8 cellular contexts compared by ENCODE assay signal in genomic region chr6:31271641-31272357, GRCh38. TPM values are rescaled to one million over a fixed set of nuclear protein-coding genes. Genes with fewer than 3 reads are reported as not detected.
DNase-seq lines count a peak whose midpoint lies in the region; ATAC-seq, FAIRE-seq and TF ChIP-seq lines count a peak whose summit lies in the region.

Gene HLA-C, minus strand, starts transcription at chr6:31272092. Its CDS starts 21 bp downstream, at chr6:31272071.

- peaks cover 23% of the 10 kb centered on the region for H3K27me3 ChIP-seq in BE2C
- H3K27me3 ChIP-seq in HepG2 (ENCODE audit: control insufficient read depth in 1 of 2, insufficient read depth in 2 of 2, low read length in 2 of 2): peaks cover 0 to 7% of the 10 kb centered on the region in 2 experiments; a peak in 3 of 5 replicates

- H3K36me3 ChIP-seq in BE2C (no peaks in the 10 kb centered on the region), HepG2 (replicated peaks in 1 of 2; ENCODE audit: control insufficient read depth in 1 of 2, insufficient read depth in 2 of 2, low read length in 2 of 2) (peaks cover 1 to 4% of the 10 kb centered on the region in 2 experiments; a peak in 1 of 5 replicates)

- intact Hi-C loops in HepG2 (cut with micrococcal nuclease; ENCODE audit: unreplicated experiment): loop anchor here (2.0 kb wide), 3 partner anchors 63 to 95 kb away; no protein-coding TSS in a partner anchor

- no peaks in the 10 kb centered on the region for H3K4me1 ChIP-seq in BE2C
- peaks cover 9% of the 10 kb centered on the region for H3K4me1 ChIP-seq in HepG2 (ENCODE audit: insufficient read depth, low read length)

- H4K20me1 ChIP-seq in HepG2 (ENCODE audit: insufficient read depth, low read length): no peaks in the 10 kb centered on the region

- peak; percentile 81 for ATAC-seq in HG03442 (IDR thresholded peaks at IDR 0.05; ENCODE audit: unreplicated experiment)
- ATAC-seq in HepG2: peak; percentile 98

- TF ChIP-seq CTCF in BE2C (IDR thresholded peaks at IDR 0.05; ENCODE audit: low read depth, low read length) (no peak), HepG2 (CRISPR knock-in tag; IDR thresholded peaks at IDR 0.05) (no peak; the same call in 1 of the 2 replicates)

- peak within 1 kb of the TSS; percentile 35 for H3K27ac ChIP-seq in HepG2 (ENCODE audit: extremely low read length, insufficient read depth, low read length)

- FAIRE-seq in HepG2 (lab: Jason Lieb, UNC): peak; percentile 90

- TF ChIP-seq EP300 in HepG2 (IDR thresholded peaks at IDR 0.05; ENCODE audit: low read depth in 2 of 2, low read length in 2 of 2) (no peak), HepG2 (CRISPR knock-in tag; IDR thresholded peaks at IDR 0.05; ENCODE audit: borderline replicate concordance) (no peak)

- no peaks in the 10 kb centered on the region for H3K79me2 ChIP-seq in HepG2 (ENCODE audit: insufficient read depth, low read length)

- H3K4me2 ChIP-seq in HepG2 (ENCODE audit: low read depth, low read length): peak within 1 kb of the TSS; percentile 90

- DNase-seq in BE2C (peak; percentile 83), GM19238 (ENCODE audit: insufficient read length, low spot score) (peak; percentile 85), NCI-H526 treated with DMSO at 0.1 percent for 48 hours (lab: John Stamatoyannopoulos, UW) (peak; percentile 93), dermis microvascular lymphatic vessel endothelial cell (ENCODE audit: low read depth in 2 of 2) (peak; percentile 91 to 96), HepG2 (ENCODE audit: low spot score) (peak; percentile 95)
- peak; percentile 85 to 88 for DNase-seq in activated CD4-positive, alpha-beta T cell treated with anti-CD3 and anti-CD28 coated beads, Interleukin-2, amount 50 U/mL, for 4 hours
- peak; percentile 74 for DNase-seq in stimulated activated CD4-positive, alpha-beta T cell treated with anti-CD3 and anti-CD28 coated beads, Interleukin-2, amount 100 ng/mL, for 48 hours

- peak within 1 kb of the TSS; percentile 65 for H3K9ac ChIP-seq in HepG2 (ENCODE audit: insufficient read depth, low read depth, low read length)

- TSS peak; percentile 83 for BruUV-seq in HepG2 (replicated peaks; lab: Mats Ljungman, UMichigan)

- CTCF ChIA-PET in HepG2 (lab: Yijun Ruan, JAX; ENCODE audit: low intra/inter-chr PET ratio, low total read pairs): no interaction called here

- no peak for TF ChIP-seq RAD21 in HepG2 (CRISPR knock-in tag; IDR thresholded peaks at IDR 0.05)

- POLR2A ChIA-PET in HepG2 (lab: Yijun Ruan, JAX): no interaction called here

- H3K9me3 ChIP-seq in BE2C (no peaks in the 10 kb centered on the region), HepG2 (ENCODE audit: low read length) (no peaks in the 10 kb centered on the region)

- H3K4me3 ChIP-seq in BE2C (ENCODE audit: low read depth, low read length) (peak within 1 kb of the TSS; percentile 69), HepG2 (replicated peaks in 1 of 3; ENCODE audit: insufficient read depth in 1 of 3, low read depth in 2 of 3, low read length in 3 of 3) (peak within 1 kb of the TSS; percentile 66 to 77 (median 69))

- TF ChIP-seq POLR2A in HepG2 (IDR thresholded peaks at IDR 0.05; ENCODE audit: insufficient read depth in 1 of 2, low read depth in 2 of 2, low read length in 2 of 2): peak in 1 of 2 experiments; percentile 73; a peak in 2 of 4 replicates

- in situ Hi-C loops in HepG2 (cut with HindIII; ENCODE audit: extremely low pct_ligation_motif_present, low pct_unique_long_range_greater_than_20kb): no loop called here

- WGBS in HepG2 (ENCODE audit: low lambda C conversion rate): 0% methylated on average over 15 of the region's 62 CpGs

- H2AFZ ChIP-seq in HepG2 (ENCODE audit: low read length): peak within 1 kb of the TSS; percentile 85

TF ChIP-seq in HepG2, 621 proteins besides CTCF, POLR2A, EP300 and RAD21 (continues in another document):
- no peak for TF ChIP-seq ZNF143 (CRISPR knock-in tag; IDR thresholded peaks at IDR 0.05)
- peak; percentile 99 for TF ChIP-seq RFXANK (CRISPR knock-in tag; IDR thresholded peaks at IDR 0.05)
- TF ChIP-seq ZNF20 (CRISPR knock-in tag; IDR thresholded peaks at IDR 0.05): no peak
- 0 out of 2 replicates have a peak, but pooled peaks have one; percentile 10 for TF ChIP-seq UBTF (CRISPR knock-in tag; IDR thresholded peaks at IDR 0.05)
- TF ChIP-seq HDAC1 (CRISPR knock-in tag; IDR thresholded peaks at IDR 0.05): 0 out of 2 replicates have a peak, but pooled peaks have one; percentile 28
- TF ChIP-seq ZFYVE20 (CRISPR knock-in tag; IDR thresholded peaks at IDR 0.05; ENCODE audit: borderline replicate concordance, low read depth): no peak
- TF ChIP-seq MAX (IDR thresholded peaks at IDR 0.05): 0 out of 2 replicates have a peak, but pooled peaks have one; percentile 20
- TF ChIP-seq YEATS2 (CRISPR knock-in tag; IDR thresholded peaks at IDR 0.05; ENCODE audit: borderline replicate concordance): no peak
- TF ChIP-seq ZNF317 (CRISPR knock-in tag; IDR thresholded peaks at IDR 0.05): no peak

RNA-seq across cellular contexts. Expression of gene HLA-C, which starts in this region (rescaled TPM):
- 67.2 TPM for polyA plus RNA-seq in BE2C (2012; ENCODE audit: insufficient read depth, insufficient read length, low read depth)
- total RNA-seq in dermis microvascular lymphatic vessel endothelial cell: 60.7 and 160 TPM in 2 replicates
- 31.5 and 77.1 TPM in 2 replicates for total RNA-seq in HepG2 (2016; rRNA removed; fragmentation: Illumina TruSeq; extraction: Trizol)
- total RNA-seq in HepG2 (2016; cell fraction: cytosol; rRNA removed; fragmentation: Illumina TruSeq; extraction: Trizol; ENCODE audit: low read depth): 11.1 and 11.4 TPM in 2 replicates
- total RNA-seq in HepG2 (2016; cell fraction: insoluble cytoplasmic fraction; rRNA removed; fragmentation: Illumina TruSeq; extraction: Trizol): 29.3 and 79.5 TPM in 2 replicates
- total RNA-seq in HepG2 (2016; cell fraction: membrane; rRNA removed; fragmentation: Illumina TruSeq; extraction: Trizol): 16.7 and 18.2 TPM in 2 replicates
- 75.7 and 83.6 TPM in 2 replicates for total RNA-seq in HepG2 (2016; cell fraction: nucleus; rRNA removed; fragmentation: Illumina TruSeq; extraction: Trizol)
- polyA plus RNA-seq in HepG2 (2011; rRNA removed): 155 and 225 TPM in 2 replicates
- polyA plus RNA-seq in HepG2 (2011; cell fraction: cytosol; rRNA removed): 132 and 177 TPM in 2 replicates
- 166 and 204 TPM in 2 replicates for polyA plus RNA-seq in HepG2 (2011; cell fraction: nucleus; rRNA removed)
- 152 and 161 TPM in 2 replicates for polyA plus RNA-seq in HepG2 (2012)
- polyA plus RNA-seq in HepG2 (2016; cell fraction: cytosol; fragmentation: Illumina TruSeq; extraction: Trizol; ENCODE audit: low read depth): 19.1 and 20.4 TPM in 2 replicates
- 51.5 and 53.3 TPM in 2 replicates for polyA plus RNA-seq in HepG2 (2016; cell fraction: insoluble cytoplasmic fraction; fragmentation: Illumina TruSeq; extraction: Trizol; ENCODE audit: low read depth)
- 19.8 and 20.8 TPM in 2 replicates for polyA plus RNA-seq in HepG2 (2016; cell fraction: membrane; fragmentation: Illumina TruSeq; extraction: Trizol; ENCODE audit: low read depth)
- polyA plus RNA-seq in HepG2 (2016; cell fraction: nucleus; fragmentation: Illumina TruSeq; extraction: Trizol; ENCODE audit: insufficient read depth, low read depth): 190 and 201 TPM in 2 replicates
- polyA minus RNA-seq in HepG2 (2011; rRNA and poly(A)+ RNA removed; ENCODE audit: low replicate concordance): 121 and 159 TPM in 2 replicates
- polyA minus RNA-seq in HepG2 (2011; cell fraction: cytosol; rRNA and poly(A)+ RNA removed): 53.4 and 67.8 TPM in 2 replicates
- polyA minus RNA-seq in HepG2 (2011; cell fraction: nucleus; rRNA and poly(A)+ RNA removed): 20.1 and 26.0 TPM in 2 replicates

Comparison
In these comparisons a context has a peak if more than half of its experiments do, and no peak if none do; other contexts are left out.
1. Peak in every context shown above with its lines: DNase-seq, ATAC-seq, H3K4me3 ChIP-seq and H3K27ac ChIP-seq.